ENCODE assay signal across 19 cellular contexts in genomic region chr6:8947900-8948299, GRCh38.
"Had no signal": no experiment of that assay in that cellular context is flagged by ENCODE, and none has a peak within 500 bp of the region (broad histone marks: within the 10 kb centered on the region; RNA-seq: fewer than 3 reads in every experiment).

No MANE protein-coding gene starts in this region.

- H3K9me3 Mint-ChIP-seq: stimulated activated naive B cell treated with anti-CD40 and anti-IgM and Interleukin-4, amounts not matched to agents 10 μg/mL and 1 μg/mL and 100 μg/mL, for 72 hours; stimulated activated naive CD8-positive, alpha-beta T cell treated with anti-CD3 and anti-CD28 coated beads, Interleukin-15, amount 100 ng/mL, for 72 hours had no signal

- H3K27ac ChIP-seq: parathyroid adenoma, psoas muscle, right lobe of liver, testis, tibial nerve, upper lobe of right lung, vagina had no signal

- H3K27me3 ChIP-seq: right lobe of liver, testis, tibial nerve, upper lobe of right lung, vagina had no signal

- H3K9me3 ChIP-seq: psoas muscle, right lobe of liver, testis, tibial nerve, upper lobe of right lung, vagina had no signal

- H3K4me1 Mint-ChIP-seq: natural killer cell; stimulated activated naive B cell treated with anti-CD40 and anti-IgM and Interleukin-4, amounts not matched to agents 10 μg/mL and 1 μg/mL and 100 μg/mL, for 72 hours; stimulated activated naive CD8-positive, alpha-beta T cell treated with anti-CD3 and anti-CD28 coated beads, Interleukin-15, amount 100 ng/mL, for 72 hours had no signal

- H3K4me3 ChIP-seq: psoas muscle, right lobe of liver, testis, tibial nerve, upper lobe of right lung, vagina had no signal

- H3K27ac Mint-ChIP-seq: natural killer cell; stimulated activated naive B cell treated with anti-CD40 and anti-IgM and Interleukin-4, amounts not matched to agents 10 μg/mL and 1 μg/mL and 100 μg/mL, for 72 hours; stimulated activated naive CD8-positive, alpha-beta T cell treated with anti-CD3 and anti-CD28 coated beads, Interleukin-15, amount 100 ng/mL, for 72 hours had no signal

- H3K36me3 ChIP-seq: right lobe of liver, tibial nerve, upper lobe of right lung, vagina had no signal

- ATAC-seq: esophagus mucosa; left lobe of liver; natural killer cell; psoas muscle; right lobe of liver; stimulated activated naive B cell treated with anti-CD40 and anti-IgM and Interleukin-4, amounts not matched to agents 10 μg/mL and 1 μg/mL and 100 μg/mL, for 72 hours; stimulated activated naive CD8-positive, alpha-beta T cell treated with anti-CD3 and anti-CD28 coated beads, Interleukin-15, amount 100 ng/mL, for 72 hours; upper lobe of right lung had no signal

- H3K27me3 Mint-ChIP-seq: stimulated activated naive B cell treated with anti-CD40 and anti-IgM and Interleukin-4, amounts not matched to agents 10 μg/mL and 1 μg/mL and 100 μg/mL, for 72 hours had no signal

- H3K4me1 ChIP-seq: parathyroid adenoma, psoas muscle, testis, tibial nerve, upper lobe of right lung, vagina had no signal

- H3K4me3 Mint-ChIP-seq: natural killer cell; stimulated activated naive B cell treated with anti-CD40 and anti-IgM and Interleukin-4, amounts not matched to agents 10 μg/mL and 1 μg/mL and 100 μg/mL, for 72 hours; stimulated activated naive CD8-positive, alpha-beta T cell treated with anti-CD3 and anti-CD28 coated beads, Interleukin-15, amount 100 ng/mL, for 72 hours had no signal

- H3K36me3 Mint-ChIP-seq: natural killer cell; stimulated activated naive B cell treated with anti-CD40 and anti-IgM and Interleukin-4, amounts not matched to agents 10 μg/mL and 1 μg/mL and 100 μg/mL, for 72 hours had no signal

- DNase-seq: effector memory CD4-positive, alpha-beta T cell; islet precursor cell; mammary epithelial cell; natural killer cell; psoas muscle; retina; right lobe of liver; stimulated activated CD4-positive, alpha-beta T cell treated with anti-CD3 and anti-CD28 coated beads, Interleukin-15, amount 100 ng/mL, for 24 hours; stimulated activated CD4-positive, alpha-beta T cell treated with anti-CD3 and anti-CD28 coated beads, Interleukin-1b, Interleukin-23, amount 100 ng/mL, for 48 hours; stimulated activated CD4-positive, alpha-beta T cell treated with anti-CD3 and anti-CD28 coated beads, Interleukin-4, amount 100 ng/mL, for 4 hours; stimulated activated naive B cell treated with anti-CD40 and anti-IgM and Interleukin-4, amounts not matched to agents 10 μg/mL and 1 μg/mL and 100 μg/mL, for 72 hours; stimulated activated naive CD8-positive, alpha-beta T cell treated with anti-CD3 and anti-CD28 coated beads, Interleukin-15, amount 100 ng/mL, for 72 hours; testis; upper lobe of right lung had no signal
